24 cellular contexts compared by ENCODE assay signal in genomic region chr19:8174706-8175105, GRCh38. TPM values are rescaled to one million over a fixed set of nuclear protein-coding genes. Genes with fewer than 3 reads are reported as not detected.
DNase-seq lines count a peak whose midpoint lies in the region; ATAC-seq and TF ChIP-seq lines count a peak whose summit lies in the region.
"Had no signal": no experiment of that assay in that cellular context is flagged by ENCODE, and none has a peak within 500 bp of the region (broad histone marks: within the 10 kb centered on the region; RNA-seq: fewer than 3 reads in every experiment).

No MANE protein-coding gene starts in this region.

- no peak overlapping the region for H3K4me3 Mint-ChIP-seq in activated CD8-positive, alpha-beta memory T cell treated with anti-CD3 and anti-CD28 coated beads, Interleukin-2, amount 10 ng/mL, durations not matched to agents 7 days and 5 days
- H3K4me3 Mint-ChIP-seq: activated naive CD8-positive, alpha-beta T cell; endodermal cell; naive B cell had no signal

- no peaks in the 10 kb centered on the region for H3K9me3 Mint-ChIP-seq in activated CD8-positive, alpha-beta memory T cell treated with anti-CD3 and anti-CD28 coated beads, Interleukin-2, amount 10 ng/mL, durations not matched to agents 7 days and 5 days (ENCODE audit: low read depth)
- H3K9me3 Mint-ChIP-seq: endodermal cell, naive B cell had no signal

- no peaks in the 10 kb centered on the region for H3K27me3 Mint-ChIP-seq in activated CD8-positive, alpha-beta memory T cell treated with anti-CD3 and anti-CD28 coated beads, Interleukin-2, amount 10 ng/mL, durations not matched to agents 7 days and 5 days
- H3K27me3 Mint-ChIP-seq: activated naive CD8-positive, alpha-beta T cell had no signal

- DNase-seq in H4 (ENCODE audit: low spot score) (peak; percentile 52), RWPE1 (ENCODE audit: low spot score) (peak; percentile 73), epithelial cell of prostate (ENCODE audit: low read depth, low spot score) (peak; percentile 44), left kidney (ENCODE audit: low read depth, low spot score) (peak; percentile 24), posterior vena cava (ENCODE audit: low spot score) (no peak), NCI-H146 treated with DMSO at 0.1 percent for 48 hours (lab: John Stamatoyannopoulos, UW; ENCODE audit: unreplicated experiment) (no peak)
- DNase-seq in activated CD8-positive, alpha-beta memory T cell treated with anti-CD3 and anti-CD28 coated beads, Interleukin-2, amount 10 ng/mL, durations not matched to agents 7 days and 5 days: no peak
- DNase-seq: activated CD4-positive, alpha-beta T cell treated with anti-CD3 and anti-CD28 coated beads for 4 hours; body of pancreas; DMS 273 treated with DMSO at 0.1 percent for 48 hours; endodermal cell; Karpas-422; naive B cell; NCI-H1105 treated with DMSO at 0.1 percent for 48 hours; NCI-H2107; NCI-H526; SHP77 had no signal

- no peaks in the 10 kb centered on the region for H3K4me1 Mint-ChIP-seq in activated CD8-positive, alpha-beta memory T cell treated with anti-CD3 and anti-CD28 coated beads, Interleukin-2, amount 10 ng/mL, durations not matched to agents 7 days and 5 days
- H3K4me1 Mint-ChIP-seq: endodermal cell had no signal

- POLR2A ChIA-PET in RWPE1 (lab: Yijun Ruan, JAX; ENCODE audit: low non-redundant PET): no interaction called here

- no peak for TF ChIP-seq CTCF in RWPE1 (conservative IDR thresholded peaks at IDR 0.05; ENCODE audit: low read depth)

- H3K27ac ChIP-seq in RWPE1: peak overlapping the region; percentile 73
- H3K27ac ChIP-seq in epithelial cell of prostate: peak overlapping the region; percentile 52
- H3K27ac ChIP-seq: body of pancreas, hepatocyte, right atrium auricular region, vagina had no signal

- intact Hi-C loops in posterior vena cava (cut with DNase I): no loop called here

- ATAC-seq in activated CD8-positive, alpha-beta memory T cell treated with anti-CD3 and anti-CD28 coated beads, Interleukin-2, amount 10 ng/mL, durations not matched to agents 7 days and 5 days: no peak
- ATAC-seq in HG02763 (IDR thresholded peaks at IDR 0.05; ENCODE audit: unreplicated experiment): no peak
- ATAC-seq: body of pancreas had no signal

- CTCF ChIA-PET in RWPE1 (lab: Yijun Ruan, JAX): interaction anchor here (0.8 to 1.3 kb wide), 2 partner anchors 22 to 51 kb away, joined by 3 read pairs; no protein-coding TSS in a partner anchor
- CTCF ChIA-PET in activated CD8-positive, alpha-beta memory T cell treated with anti-CD3 and anti-CD28 coated beads, Interleukin-2, amount 10 ng/mL, durations not matched to agents 7 days and 5 days (lab: Charles Lee): interaction anchor here (0.6 to 1.6 kb wide), 2 partner anchors 16 to 141 kb away, joined by 3 to 4 read pairs; no protein-coding TSS in a partner anchor

- H3K36me3 Mint-ChIP-seq in activated CD8-positive, alpha-beta memory T cell treated with anti-CD3 and anti-CD28 coated beads, Interleukin-2, amount 10 ng/mL, durations not matched to agents 7 days and 5 days: no peaks in the 10 kb centered on the region
- H3K36me3 Mint-ChIP-seq: activated naive CD8-positive, alpha-beta T cell; naive B cell had no signal

- H3K27ac Mint-ChIP-seq in activated CD8-positive, alpha-beta memory T cell treated with anti-CD3 and anti-CD28 coated beads, Interleukin-2, amount 10 ng/mL, durations not matched to agents 7 days and 5 days: no peak overlapping the region
- H3K27ac Mint-ChIP-seq: activated naive CD8-positive, alpha-beta T cell; endodermal cell; naive B cell had no signal

RNA-seq across cellular contexts. Expression of gene FBN3, which starts 25.3 kb away (rescaled TPM):
- not detected in 2 replicates for total RNA-seq in H4 (2014; rRNA removed; shearing (Covaris generic))
- total RNA-seq in posterior vena cava: not detected
- total RNA-seq in activated CD8-positive, alpha-beta memory T cell treated with anti-CD3 and anti-CD28 coated beads, Interleukin-2, amount 10 ng/mL, durations not matched to agents 7 days and 5 days: under 1 TPM in 1 of 2 experiments, not detected in 1; 0.06 TPM
- total RNA-seq: fibroblast of villous mesenchyme, osteoblast, right atrium auricular region, vagina had no signal

RNA-seq across cellular contexts. Expression of gene CERS4, which starts 34.5 kb away (rescaled TPM):
- 12.7 and 13.9 TPM in 2 replicates for total RNA-seq in H4 (2014; rRNA removed; shearing (Covaris generic))
- total RNA-seq in posterior vena cava: 10 to 100 TPM; 23.2 to 28.8 TPM
- total RNA-seq in activated CD8-positive, alpha-beta memory T cell treated with anti-CD3 and anti-CD28 coated beads, Interleukin-2, amount 10 ng/mL, durations not matched to agents 7 days and 5 days: 10 to 100 TPM; 20.3 to 28.2 TPM

Comparison
In these comparisons a context has a peak if more than half of its experiments do, and no peak if none do; other contexts are left out.
1. DNase-seq: peak in H4 (single experiment), RWPE1 (single experiment), epithelial cell of prostate (single experiment) and left kidney (single experiment); none in posterior vena cava (single experiment), activated CD8-positive, alpha-beta memory T cell treated with anti-CD3 and anti-CD28 coated beads, Interleukin-2, amount 10 ng/mL, durations not matched to agents 7 days and 5 days (single experiment) and NCI-H146 treated with DMSO at 0.1 percent for 48 hours (single experiment).